In genomic region chr17:20681768-20682722, GRCh38 we compare ENCODE assay signal across 6 cellular contexts.
A peak's percentile ranks its signal among the peaks of the same experiment; 100 is the strongest.
DNase-seq lines count a peak whose midpoint lies in the region; ATAC-seq, FAIRE-seq and TF ChIP-seq lines count a peak whose summit lies in the region.
"Not testable (repeated sequence)": the region's sequence is repeated elsewhere in the genome, so short reads cannot be mapped to it uniquely, and the experiment has no call there.

No MANE protein-coding gene starts in this region.

- H3K27me3 ChIP-seq in bronchial epithelial cell (ENCODE audit: control insufficient read depth, insufficient read depth, low read length), result not testable (repeated sequence)

- H3K4me3 Mint-ChIP-seq in WTC11, result not testable (repeated sequence)

- not testable (repeated sequence) for H3K4me3 ChIP-seq in bronchial epithelial cell (ENCODE audit: low read depth, low read length); fibroblast of villous mesenchyme (ENCODE audit: low read depth, low read length)

- H3K27me3 Mint-ChIP-seq in WTC11 (ENCODE audit: low read depth), result not testable (repeated sequence)

- peaks cover 21% of the 10 kb centered on the region for H3K9me3 Mint-ChIP-seq in WTC11

- TF ChIP-seq CTCF in WTC11 (IDR thresholded peaks at IDR 0.05); bronchial epithelial cell (IDR thresholded peaks at IDR 0.05; ENCODE audit: insufficient read depth, low read length, severe bottlenecking); fibroblast of villous mesenchyme (IDR thresholded peaks at IDR 0.05; ENCODE audit: insufficient read depth, low read depth, low read length); omental fat pad (IDR thresholded peaks at IDR 0.05): not testable (repeated sequence)

- H3K4me1 Mint-ChIP-seq in WTC11, result not testable (repeated sequence)

- CTCF ChIA-PET in WTC11 (lab: Charles Lee), result not testable (repeated sequence)

- H3K36me3 ChIP-seq in bronchial epithelial cell (ENCODE audit: control insufficient read depth, insufficient read depth, low read length), result not testable (repeated sequence)

- DNase-seq in HTR-8/SVneo (ENCODE audit: insufficient read length, low spot score); WTC11 (ENCODE audit: low spot score); bronchial epithelial cell (ENCODE audit: low read depth); omental fat pad (ENCODE audit: low spot score): not testable (repeated sequence)
- DNase-seq in NCI-H82 (lab: John Stamatoyannopoulos, UW) (peak; percentile 77), fibroblast of villous mesenchyme (ENCODE audit: low read depth) (peak; percentile 95)

- H3K27ac Mint-ChIP-seq in WTC11, result not testable (repeated sequence)

- FAIRE-seq in HTR-8/SVneo (lab: Jason Lieb, UNC), result peak; percentile 97
- peak; percentile 68 for FAIRE-seq in bronchial epithelial cell (lab: Jason Lieb, UNC)

- peak; percentile 50; the same call in 1 of the 2 replicates for ATAC-seq in WTC11
- peak; percentile 97 for ATAC-seq in omental fat pad (ENCODE audit: low FRiP score)

- POLR2A ChIA-PET in WTC11 (lab: Charles Lee), result not testable (repeated sequence)

- H3K36me3 Mint-ChIP-seq in WTC11, result not testable (repeated sequence)
